ENCODE assay signal across 23 cellular contexts in the genomic region with DNA sequence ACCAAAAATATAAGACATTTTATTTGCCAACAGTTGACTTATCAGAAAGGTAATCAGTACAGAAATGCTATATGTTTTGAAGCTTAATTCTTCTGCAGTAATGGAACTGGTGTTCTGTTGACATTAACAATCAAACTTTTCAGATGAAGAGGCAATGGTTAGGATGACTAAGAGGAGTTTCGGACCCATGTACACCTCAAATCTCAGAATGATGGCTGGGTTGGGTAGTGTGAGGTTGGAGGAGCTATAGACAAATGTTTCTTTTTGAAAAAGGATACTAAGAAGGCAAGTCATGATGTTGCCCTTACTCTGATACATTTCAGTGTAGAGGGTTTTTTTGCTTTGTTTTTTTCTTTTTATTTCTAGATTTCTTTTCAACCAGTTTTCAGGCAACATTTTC.
A peak's percentile ranks its signal among the peaks of the same experiment; 100 is the strongest.
DNase-seq lines count a peak whose midpoint lies in the region; ATAC-seq, FAIRE-seq and TF ChIP-seq lines count a peak whose summit lies in the region.
"Had no signal": no experiment of that assay in that cellular context is flagged by ENCODE, and none has a peak within 500 bp of the region (broad histone marks: within the 10 kb centered on the region; RNA-seq: fewer than 3 reads in every experiment).

No MANE protein-coding gene starts in this region.

- no peaks in the 10 kb centered on the region for H3K9me3 ChIP-seq in OCI-LY7 (ENCODE audit: low read length)
- H3K9me3 ChIP-seq in GM12878 (replicated peaks; ENCODE audit: control insufficient read depth, insufficient read depth, low read length) = no peaks in the 10 kb centered on the region
- H3K9me3 ChIP-seq: Peyer's patch, SJCRH30 had no signal

- TF ChIP-seq RAD21 in GM12878 (IDR thresholded peaks at IDR 0.05; ENCODE audit: insufficient read depth, low read depth, low read length) = no peak

- H3K4me3 Mint-ChIP-seq in activated CD4-positive, alpha-beta T cell treated with anti-CD3 and anti-CD28 coated beads, Interleukin-2, amount 10 ng/mL, durations not matched to agents 24 days and 14 days = no peak overlapping the region
- H3K4me3 Mint-ChIP-seq in activated naive CD4-positive, alpha-beta T cell treated with anti-CD3 and anti-CD28 coated beads for 36 hours = no peak overlapping the region
- H3K4me3 Mint-ChIP-seq: CD8-positive, alpha-beta T cell had no signal

- no peak for TF ChIP-seq EP300 in GM12878 (IDR thresholded peaks at IDR 0.05; ENCODE audit: borderline replicate concordance in 1 of 2, control insufficient read depth in 1 of 2, low read depth in 2 of 2, low read length in 2 of 2)

- peak overlapping the region; percentile 10 for H3K27ac Mint-ChIP-seq in activated CD4-positive, alpha-beta T cell treated with anti-CD3 and anti-CD28 coated beads, Interleukin-2, amount 10 ng/mL, durations not matched to agents 24 days and 14 days
- peak overlapping the region; percentile 28 for H3K27ac Mint-ChIP-seq in activated naive CD4-positive, alpha-beta T cell treated with anti-CD3 and anti-CD28 coated beads for 36 hours
- H3K27ac Mint-ChIP-seq: CD8-positive, alpha-beta T cell had no signal

- TF ChIP-seq POLR2A in GM12878 (IDR thresholded peaks at IDR 0.05; ENCODE audit: low read depth, low read length) = no peak

- H3K4me1 ChIP-seq in OCI-LY7 (ENCODE audit: insufficient read depth, low read length, poor library complexity, severe bottlenecking) = no peaks in the 10 kb centered on the region
- no peaks in the 10 kb centered on the region for H3K4me1 ChIP-seq in GM12878 (ENCODE audit: control insufficient read depth, insufficient read depth, low read length)
- H3K4me1 ChIP-seq: Peyer's patch, SJCRH30 had no signal

- no peak overlapping the region for H2AFZ ChIP-seq in OCI-LY7 (ENCODE audit: low read length)
- H2AFZ ChIP-seq in GM12878 (ENCODE audit: control insufficient read depth, low read depth, low read length) = no peak overlapping the region

- WGBS in GM12878 (ENCODE audit: insufficient coverage, insufficient replicate concordance, low lambda C conversion rate, missing lambda C conversion rate) = 0% methylated on average over 1 of the region's 1 CpG

- H3K9ac ChIP-seq in GM12878 (ENCODE audit: control insufficient read depth, insufficient read depth, low read length) = no peak overlapping the region

- H3K27me3 Mint-ChIP-seq in activated CD4-positive, alpha-beta T cell treated with anti-CD3 and anti-CD28 coated beads, Interleukin-2, amount 10 ng/mL, durations not matched to agents 24 days and 14 days = no peaks in the 10 kb centered on the region
- no peaks in the 10 kb centered on the region for H3K27me3 Mint-ChIP-seq in activated naive CD4-positive, alpha-beta T cell treated with anti-CD3 and anti-CD28 coated beads for 36 hours (ENCODE audit: low read depth)

- H3K27ac ChIP-seq in OCI-LY7 (ENCODE audit: low read depth, low read length, poor library complexity, severe bottlenecking) (no peak overlapping the region), GM12878 (ENCODE audit: control insufficient read depth, insufficient read depth) (no peak overlapping the region)
- H3K27ac ChIP-seq: Peyer's patch, SJCRH30 had no signal

- no peaks in the 10 kb centered on the region for H3K9me2 ChIP-seq in OCI-LY7 (ENCODE audit: insufficient read depth, low read length)

- no peak overlapping the region for H3K4me2 ChIP-seq in OCI-LY7 (ENCODE audit: low read length)
- no peak overlapping the region for H3K4me2 ChIP-seq in GM12878 (ENCODE audit: control insufficient read depth, insufficient read depth)

- in situ Hi-C loops in GM12878 (cut with MboI) = no loop called here

- SMC1A ChIA-PET in GM12878 (lab: Charles Lee; ENCODE audit: uncharacterized antibody, unreplicated experiment) = interaction anchor here (0.6 kb wide), 1 partner anchor 1237 kb away, joined by 3 read pairs; no protein-coding TSS in a partner anchor

- no peak for ATAC-seq in GM12878
- ATAC-seq: CD8-positive, alpha-beta T cell had no signal

- no peak for FAIRE-seq in GM12878 (lab: Jason Lieb, UNC)
- FAIRE-seq: GM19239, HTR-8/SVneo had no signal

- POLR2A ChIA-PET in OCI-LY7 (lab: Charles Lee) = no interaction called here
- POLR2A ChIA-PET in GM12878 (lab: Charles Lee) = no interaction called here

- no peak for DNase-seq in activated CD4-positive, alpha-beta T cell treated with anti-CD3 and anti-CD28 coated beads, Interleukin-2, amount 10 ng/mL, durations not matched to agents 24 days and 14 days
- no peak for DNase-seq in activated CD4-positive, alpha-beta T cell treated with anti-CD3 and anti-CD28 coated beads, Interleukin-2, amount 50 U/mL, for 48 hours
- no peak for DNase-seq in activated naive CD4-positive, alpha-beta T cell treated with anti-CD3 and anti-CD28 coated beads for 36 hours
- DNase-seq in activated naive CD4-positive, alpha-beta T cell treated with Interleukin-2 at 50 U/mL for 16 hours = no peak
- DNase-seq in OCI-LY7 (ENCODE audit: low spot score) (no peak), GM12878 (ENCODE audit: low read depth, low spot score) (no peak), GM03348 (ENCODE audit: low spot score) (no peak), NCI-H2107 treated with DMSO at 0.1 percent for 48 hours (lab: John Stamatoyannopoulos, UW; ENCODE audit: unreplicated experiment) (no peak)
- DNase-seq: AML-193; C1 segment of cervical spinal cord; CD8-positive, alpha-beta T cell; DMS153; KG1; NCI-H1092 treated with DMSO at 0.1 percent for 48 hours; NCI-H1436 treated with DMSO at 0.1 percent for 48 hours; NCI-H2029; NCI-H226; NCI-H510A treated with DMSO at 0.1 percent for 48 hours; NCI-H748 treated with DMSO at 0.1 percent for 48 hours; Peyer's patch; SJCRH30 had no signal

- TF ChIP-seq CTCF in OCI-LY7 (conservative IDR thresholded peaks at IDR 0.05; ENCODE audit: low read length) (no peak), GM12878 (IDR thresholded peaks at IDR 0.05 in 2 of 3, conservative IDR thresholded peaks at IDR 0.05 in 1 of 3; ENCODE audit: control insufficient read depth in 2 of 3, extremely low read depth in 1 of 3, insufficient read depth in 1 of 3, low read depth in 3 of 3, low read length in 3 of 3) (no peak)

- H3K27me3 ChIP-seq in GM12878 (replicated peaks in 1 of 2; ENCODE audit: control insufficient read depth in 2 of 2, insufficient read depth in 2 of 2, low read length in 1 of 2) = no peaks in the 10 kb centered on the region
- H3K27me3 ChIP-seq: Peyer's patch, SJCRH30 had no signal

- no peak overlapping the region for H3K4me3 ChIP-seq in OCI-LY7 (ENCODE audit: low read depth, low read length, poor library complexity, severe bottlenecking)
- H3K4me3 ChIP-seq in GM12878 = no peak overlapping the region
- H3K4me3 ChIP-seq: Peyer's patch, SJCRH30 had no signal

- CTCF ChIA-PET in activated naive CD4-positive, alpha-beta T cell treated with anti-CD3 and anti-CD28 coated beads for 36 hours (lab: Charles Lee) = no interaction called here
- CTCF ChIA-PET in OCI-LY7 (lab: Charles Lee; ENCODE audit: unreplicated experiment) (no interaction called here), GM12878 (lab: Yijun Ruan, JAX) (interaction anchor here (0.9 to 1.6 kb wide), 2 partner anchors 12 to 159 kb away, joined by 3 to 4 read pairs; a partner anchor contains a TSS)

- H3K9me3 Mint-ChIP-seq in activated CD4-positive, alpha-beta T cell treated with anti-CD3 and anti-CD28 coated beads, Interleukin-2, amount 10 ng/mL, durations not matched to agents 24 days and 14 days = no peaks in the 10 kb centered on the region
- no peaks in the 10 kb centered on the region for H3K9me3 Mint-ChIP-seq in activated naive CD4-positive, alpha-beta T cell treated with anti-CD3 and anti-CD28 coated beads for 36 hours
- H3K9me3 Mint-ChIP-seq: CD8-positive, alpha-beta T cell had no signal

- BruUV-seq in OCI-LY7 (replicated peaks; lab: Mats Ljungman, UMichigan) (TSS peak; percentile 39), GM12878 (replicated peaks; lab: Mats Ljungman, UMichigan) (TSS peak; percentile 30)

- H3K36me3 ChIP-seq in OCI-LY7 (ENCODE audit: insufficient read depth, low read length) = peaks cover 90% of the 10 kb centered on the region
- H3K36me3 ChIP-seq in GM12878 (ENCODE audit: control insufficient read depth in 2 of 2, insufficient read depth in 2 of 2, low read length in 1 of 2) = peaks cover 4 to 19% of the 10 kb centered on the region in 2 experiments

- intact Hi-C loops in activated CD4-positive, alpha-beta T cell treated with anti-CD3 and anti-CD28 coated beads, Interleukin-2, amount 10 ng/mL, durations not matched to agents 24 days and 14 days (cut with micrococcal nuclease) = no loop called here
- intact Hi-C loops in activated naive CD4-positive, alpha-beta T cell treated with anti-CD3 and anti-CD28 coated beads for 36 hours (cut with micrococcal nuclease) = no loop called here
- intact Hi-C loops in OCI-LY7 (cut with micrococcal nuclease; ENCODE audit: unreplicated experiment) = no loop called here
- intact Hi-C loops in GM12878 (cut with micrococcal nuclease; ENCODE audit: unreplicated experiment) = no loop called here

- H3K4me1 Mint-ChIP-seq in activated CD4-positive, alpha-beta T cell treated with anti-CD3 and anti-CD28 coated beads, Interleukin-2, amount 10 ng/mL, durations not matched to agents 24 days and 14 days = peaks cover 2% of the 10 kb centered on the region
- H3K4me1 Mint-ChIP-seq in activated naive CD4-positive, alpha-beta T cell treated with anti-CD3 and anti-CD28 coated beads for 36 hours (ENCODE audit: low read depth) = peaks cover 3% of the 10 kb centered on the region

- RAD21 ChIA-PET in GM12878 (lab: Charles Lee; ENCODE audit: unreplicated experiment) = no interaction called here

- H3K36me3 Mint-ChIP-seq in activated CD4-positive, alpha-beta T cell treated with anti-CD3 and anti-CD28 coated beads, Interleukin-2, amount 10 ng/mL, durations not matched to agents 24 days and 14 days (ENCODE audit: low read depth) = peaks cover 43% of the 10 kb centered on the region
- H3K36me3 Mint-ChIP-seq in activated naive CD4-positive, alpha-beta T cell treated with anti-CD3 and anti-CD28 coated beads for 36 hours (ENCODE audit: low read depth) = peaks cover 31% of the 10 kb centered on the region

- H4K20me1 ChIP-seq in OCI-LY7 (ENCODE audit: insufficient read depth, low read length) (no peaks in the 10 kb centered on the region), GM12878 (ENCODE audit: control insufficient read depth, insufficient read depth) (no peaks in the 10 kb centered on the region)

- H3K79me2 ChIP-seq in OCI-LY7 (ENCODE audit: insufficient read depth, low read depth, low read length) (no peaks in the 10 kb centered on the region), GM12878 (ENCODE audit: control insufficient read depth, insufficient read depth, low read length) (no peaks in the 10 kb centered on the region)

TF ChIP-seq in GM12878, 131 proteins besides CTCF, POLR2A, EP300 and RAD21 (continues in another document):
- TF ChIP-seq ESRRA (IDR thresholded peaks at IDR 0.05; ENCODE audit: low read length) (no peak), HDAC6 (IDR thresholded peaks at IDR 0.05; ENCODE audit: unreplicated experiment) (no peak), STAT1 (conservative IDR thresholded peaks at IDR 0.05) (no peak), SRF (IDR thresholded peaks at IDR 0.05; ENCODE audit: low read depth in 2 of 2, low read length in 2 of 2) (no peak), RBBP5 (conservative IDR thresholded peaks at IDR 0.05) (no peak), NR2C2 (IDR thresholded peaks at IDR 0.05; ENCODE audit: borderline replicate concordance, control insufficient read depth, insufficient read length, low read depth) (no peak), BACH1 (IDR thresholded peaks at IDR 0.05; ENCODE audit: borderline replicate concordance) (no peak), HDGF (IDR thresholded peaks at IDR 0.05) (no peak)
